25 cellular contexts compared by ENCODE assay signal in the genomic region with DNA sequence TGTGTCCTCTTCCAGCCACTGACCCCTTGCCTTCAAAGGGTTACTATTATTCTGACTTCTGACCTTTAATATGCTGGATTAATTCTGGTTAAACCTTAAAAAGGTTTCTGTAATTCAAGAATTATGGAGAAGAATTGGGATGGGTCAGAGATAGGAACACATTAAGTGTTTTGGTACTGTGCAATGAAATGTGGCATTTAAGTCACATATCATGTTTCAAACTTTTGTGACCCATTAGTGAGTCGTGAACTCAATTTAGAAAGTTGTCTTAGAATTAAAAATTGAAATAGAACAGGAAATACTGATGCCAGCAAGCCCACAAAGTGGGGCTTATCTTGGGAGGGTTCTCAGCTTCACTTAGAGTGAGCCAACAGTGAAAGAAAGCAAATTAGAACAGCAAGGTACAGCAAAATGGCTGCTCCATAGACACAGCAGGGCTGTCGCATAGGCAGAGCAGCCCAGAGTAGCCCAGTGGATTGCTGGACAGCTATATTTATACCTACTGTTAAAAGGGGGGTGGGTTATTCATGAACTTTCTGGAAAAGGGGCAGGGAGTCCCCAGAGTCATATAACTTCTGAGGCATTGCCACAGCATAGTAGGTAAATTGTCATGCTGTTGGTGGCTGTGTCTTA.
"Had no signal": no experiment of that assay in that cellular context is flagged by ENCODE, and none has a peak within 500 bp of the region (broad histone marks: within the 10 kb centered on the region; RNA-seq: fewer than 3 reads in every experiment).

No MANE protein-coding gene starts in this region.

- H3K4me2 ChIP-seq: PC-9 had no signal

- H3K27me3 ChIP-seq: MG63, Peyer's patch, SJCRH30 had no signal

- H3K4me1 ChIP-seq: Peyer's patch, SJCRH30 had no signal

- H2AFZ ChIP-seq: PC-9 had no signal

- H3K9me3 ChIP-seq: MG63, Peyer's patch, SJCRH30 had no signal

- H3K27ac ChIP-seq: HL-60, PC-9, Peyer's patch, SJCRH30 had no signal

- DNase-seq: Karpas-422, KG1, MG63, NCI-H1092, NCI-H1105 treated with DMSO at 0.1 percent for 48 hours, NCI-H1417 treated with DMSO at 0.1 percent for 48 hours, NCI-H146, NCI-H187, NCI-H2029, NCI-H2081 treated with DMSO at 0.1 percent for 48 hours, NCI-H2171, NCI-H226, NCI-H446, NCI-H510A, NCI-H524 treated with DMSO at 0.1 percent for 48 hours, NCI-H69, NCI-H774, OCI-M1, PC-9, Peyer's patch, SHP77 treated with DMSO at 0.1 percent for 48 hours, SJCRH30 had no signal

- H3K36me3 ChIP-seq: MG63, Peyer's patch, SJCRH30 had no signal

- ATAC-seq: Right ventricle myocardium inferior, SK-N-SH treated with all-trans-retinoic acid at 6 μM for 48 hours had no signal

- H3K4me3 ChIP-seq: MG63, PC-9, Peyer's patch, SJCRH30 had no signal
